In genomic region chr22:17171313-17172171, GRCh38 we compare ENCODE assay signal across 8 cellular contexts. TPM values are rescaled to one million over a fixed set of nuclear protein-coding genes. Genes with fewer than 3 reads are reported as not detected.
A peak's percentile ranks its signal among the peaks of the same experiment; 100 is the strongest.
DNase-seq lines count a peak whose midpoint lies in the region; ATAC-seq, FAIRE-seq and TF ChIP-seq lines count a peak whose summit lies in the region.

No MANE protein-coding gene starts in this region.

- H2BK5ac ChIP-seq in neuronal stem cell (ENCODE audit: low read length) = peak overlapping the region; percentile 47

- H2AK5ac ChIP-seq in neuronal stem cell (ENCODE audit: low read depth, low read length) = peak overlapping the region; percentile 16

- no peak overlapping the region for H2BK15ac ChIP-seq in neuronal stem cell (ENCODE audit: low read length)

- H3K4me1 ChIP-seq in KMS-11 (ENCODE audit: low read depth, poor library complexity, severe bottlenecking) (peaks cover 15% of the 10 kb centered on the region), foreskin keratinocyte (no peaks in the 10 kb centered on the region), neuronal stem cell (ENCODE audit: control insufficient read depth in 2 of 2, insufficient read depth in 1 of 2, low read depth in 1 of 2, low read length in 2 of 2) (peaks cover 0 to 5% of the 10 kb centered on the region in 2 donors)

- no peak overlapping the region for H2BK12ac ChIP-seq in neuronal stem cell (ENCODE audit: low read length)

- peak overlapping the region; percentile 93 for H3K23ac ChIP-seq in neuronal stem cell (ENCODE audit: low read depth, low read length, poor library complexity)

- peak overlapping the region; percentile 97 for H3K18ac ChIP-seq in neuronal stem cell (ENCODE audit: low read length)

- H3K79me2 ChIP-seq in KMS-11 (ENCODE audit: insufficient read depth, low read depth) = no peaks in the 10 kb centered on the region

- H3K27ac ChIP-seq in KMS-11 (peak overlapping the region; percentile 56), foreskin keratinocyte (peak overlapping the region; percentile 57), neuronal stem cell (replicated peaks; ENCODE audit: low read length) (peak overlapping the region; percentile 95)

- H2AFZ ChIP-seq in KMS-11 (ENCODE audit: low read depth) = peak overlapping the region; percentile 79
- H2AFZ ChIP-seq in neuronal stem cell (ENCODE audit: low read length) = peak overlapping the region; percentile 90

- TF ChIP-seq CTCF in KMS-11 (conservative IDR thresholded peaks at IDR 0.05; ENCODE audit: low read depth, low read length) (peak; percentile 79), foreskin keratinocyte (conservative IDR thresholded peaks at IDR 0.05) (peak; percentile 75)

- H3K9ac ChIP-seq in KMS-11 (peak overlapping the region; percentile 62), neuronal stem cell (ENCODE audit: low read depth, low read length, poor library complexity) (peak overlapping the region; percentile 88)

- peak overlapping the region; percentile 96 for H3K4me2 ChIP-seq in KMS-11
- H3K4me2 ChIP-seq in neuronal stem cell (ENCODE audit: insufficient read depth, low read length, poor library complexity, severe bottlenecking) = peak overlapping the region; percentile 67

- peak overlapping the region; percentile 82 for H3K14ac ChIP-seq in neuronal stem cell (ENCODE audit: low read length)

- no peak overlapping the region for H3K4ac ChIP-seq in neuronal stem cell (ENCODE audit: low read length)

- H4K91ac ChIP-seq in neuronal stem cell (ENCODE audit: low read depth, low read length, poor library complexity) = no peak overlapping the region

- H3K27me3 ChIP-seq in KMS-11 (ENCODE audit: insufficient read depth, low read depth) (peaks cover 13% of the 10 kb centered on the region; the same call in 1 of the 2 replicates), foreskin keratinocyte (no peaks in the 10 kb centered on the region), neuronal stem cell (ENCODE audit: control insufficient read depth in 3 of 3, insufficient read depth in 3 of 3, low read depth in 1 of 3, low read length in 3 of 3) (no peaks in the 10 kb centered on the region)

- no peak overlapping the region for H3K4me3 ChIP-seq in KMS-11 (IDR thresholded peaks at IDR 0.05; ENCODE audit: insufficient read depth, low read depth, low read length)
- H3K4me3 ChIP-seq in neuronal stem cell (ENCODE audit: low read length in 2 of 2) = peak overlapping the region; percentile 63 to 90

- DNase-seq in ELR (ENCODE audit: low read depth) (peak; percentile 92), RCC 7860 (ENCODE audit: low spot score) (peak; percentile 74), activated gamma-delta T cell (lab: John Stamatoyannopoulos, UW) (peak; percentile 58), foreskin keratinocyte (peak; percentile 40 to 63), neuronal stem cell (ENCODE audit: low spot score) (peak; percentile 85), stromal cell of bone marrow (ENCODE audit: low read depth) (peak; percentile 67)

- no peaks in the 10 kb centered on the region for H3K36me3 ChIP-seq in KMS-11 (ENCODE audit: insufficient read depth)
- no peaks in the 10 kb centered on the region for H3K36me3 ChIP-seq in neuronal stem cell (replicated peaks in 1 of 2; ENCODE audit: control insufficient read depth in 2 of 2, insufficient read depth in 2 of 2, low read length in 2 of 2)

- H2BK120ac ChIP-seq in neuronal stem cell (ENCODE audit: low read depth, low read length) = peak overlapping the region; percentile 77

- ATAC-seq in GM21825 (IDR thresholded peaks at IDR 0.05; ENCODE audit: unreplicated experiment) = peak; percentile 83
- ATAC-seq in foreskin keratinocyte = peak; percentile 93

- peaks cover 3% of the 10 kb centered on the region for H3K79me1 ChIP-seq in neuronal stem cell (ENCODE audit: low read depth, low read length)

- FAIRE-seq in RCC 7860 (lab: Jason Lieb, UNC) = no peak

- no peaks in the 10 kb centered on the region for H4K20me1 ChIP-seq in KMS-11 (ENCODE audit: insufficient read depth)

- no peaks in the 10 kb centered on the region for H3K9me3 ChIP-seq in neuronal stem cell (replicated peaks in 1 of 2; ENCODE audit: control insufficient read depth in 2 of 2, insufficient read depth in 1 of 2, low read depth in 1 of 2, low read length in 2 of 2)

- H4K8ac ChIP-seq in neuronal stem cell (ENCODE audit: low read depth, low read length) = no peak overlapping the region

- no CpG with 5 or more reads among the region's 85 CpGs for WGBS in neuronal stem cell (ENCODE audit: extremely low coverage in 2 of 2, insufficient read length in 2 of 2, insufficient replicate concordance in 1 of 2), 2 donors

RNA-seq across cellular contexts. Expression of gene HDHD5, which starts 12.5 kb away (rescaled TPM):
- 39.7 and 42.6 TPM in 2 replicates for total RNA-seq in foreskin keratinocyte
- polyA plus RNA-seq in foreskin keratinocyte = 45.6 and 49.7 TPM in 2 replicates
- polyA plus RNA-seq in neuronal stem cell (2013, experiment 1 of 2) = 30.5 TPM
- 30.3 TPM for polyA plus RNA-seq in neuronal stem cell (2013, experiment 2 of 2)

RNA-seq across cellular contexts. Expression of gene ADA2, which starts 47.7 kb away (rescaled TPM):
- 0.17 and 0.18 TPM in 2 replicates for total RNA-seq in foreskin keratinocyte
- 0.15 and 0.18 TPM in 2 replicates for polyA plus RNA-seq in foreskin keratinocyte
- polyA plus RNA-seq in neuronal stem cell (2013, experiment 1 of 2) = 35.3 TPM
- 35.4 TPM for polyA plus RNA-seq in neuronal stem cell (2013, experiment 2 of 2)

RNA-seq across cellular contexts. Expression of gene TMEM121B, which starts 50.4 kb away (rescaled TPM):
- total RNA-seq in foreskin keratinocyte = 0.03 and 0.04 TPM in 2 replicates
- 0.01 TPM in 2 replicates for polyA plus RNA-seq in foreskin keratinocyte
- 2.6 TPM for polyA plus RNA-seq in neuronal stem cell (2013, experiment 1 of 2)
- polyA plus RNA-seq in neuronal stem cell (2013, experiment 2 of 2) = 2.7 TPM
